ENCODE assay signal across 13 cellular contexts in genomic region chr19:56476093-56476492, GRCh38. TPM values are rescaled to one million over a fixed set of nuclear protein-coding genes. Genes with fewer than 3 reads are reported as not detected.
DNase-seq lines count a peak whose midpoint lies in the region; ATAC-seq and TF ChIP-seq lines count a peak whose summit lies in the region.
"Had no signal": no experiment of that assay in that cellular context is flagged by ENCODE, and none has a peak within 500 bp of the region (broad histone marks: within the 10 kb centered on the region; RNA-seq: fewer than 3 reads in every experiment).

No MANE protein-coding gene starts in this region.

- ATAC-seq in GM19395 (IDR thresholded peaks at IDR 0.05; ENCODE audit: unreplicated experiment) = no peak
- ATAC-seq: GM12878 had no signal

- POLR2A ChIA-PET in AG04449 (lab: Yijun Ruan, JAX) = interaction anchor here (0.8 kb wide), 1 partner anchor 11 kb away, joined by 3 read pairs; no protein-coding TSS in a partner anchor

- H3K9me3 ChIP-seq in HUES48 (ENCODE audit: control insufficient read depth, insufficient read depth, low read length) = peaks cover 50% of the 10 kb centered on the region
- peaks cover 9% of the 10 kb centered on the region for H3K9me3 ChIP-seq in neural cell (ENCODE audit: low read length)

- CTCF ChIA-PET in AG04449 (lab: Yijun Ruan, JAX) = no interaction called here

- peaks cover 55% of the 10 kb centered on the region for H3K79me2 ChIP-seq in neural cell (replicated peaks; ENCODE audit: insufficient read depth, low read length)

- H3K9ac ChIP-seq in HUES48 (ENCODE audit: low read depth, low read length) (no peak overlapping the region), neural cell (ENCODE audit: low read length) (peak overlapping the region; percentile 82)

- H3K27ac ChIP-seq in HUES48 (ENCODE audit: low read depth, low read length) = no peak overlapping the region
- H3K27ac ChIP-seq in caudate nucleus (ENCODE audit: low read depth, low read length) = peak overlapping the region; percentile 52
- H3K27ac ChIP-seq in neural cell (ENCODE audit: low read length) = peak overlapping the region; percentile 87
- H3K27ac ChIP-seq: PC-9 had no signal

- no peak for TF ChIP-seq CTCF in AG04449 (IDR thresholded peaks at IDR 0.05; ENCODE audit: insufficient read depth, low read length, missing control alignments)
- TF ChIP-seq CTCF in neural cell (IDR thresholded peaks at IDR 0.05; ENCODE audit: poor library complexity, severe bottlenecking) = no peak

- no peaks in the 10 kb centered on the region for H3K9me2 ChIP-seq in neural cell (ENCODE audit: insufficient read depth, low read length)

- H3K4me2 ChIP-seq in neural cell (ENCODE audit: low read length) = peak overlapping the region; percentile 55
- H3K4me2 ChIP-seq: PC-9 had no signal

- no peak for DNase-seq in AG04449 (ENCODE audit: low read depth, low spot score)
- DNase-seq in caudate nucleus (lab: John Stamatoyannopoulos, UW) = no peak
- no peak for DNase-seq in activated CD4-positive, CD25-positive, alpha-beta regulatory T cell (lab: John Stamatoyannopoulos, UW)
- DNase-seq in stimulated activated naive CD4-positive, alpha-beta T cell (lab: John Stamatoyannopoulos, UW) = no peak
- no peak for DNase-seq in AG08395 (ENCODE audit: low spot score)
- DNase-seq: activated effector memory CD4-positive, alpha-beta T cell treated with anti-CD3 and anti-CD28 coated beads, Interleukin-2, amount 50 U/mL, for 16 hours; NCI-H226; PC-9 had no signal

- H3K27me3 ChIP-seq in HUES48 (ENCODE audit: control insufficient read depth, insufficient read depth, low read length) (no peaks in the 10 kb centered on the region), neural cell (ENCODE audit: insufficient read depth, low read depth, low read length) (no peaks in the 10 kb centered on the region)
- H3K27me3 ChIP-seq: cardiac muscle cell had no signal

- TF ChIP-seq RAD21 in neural cell (conservative IDR thresholded peaks at IDR 0.05) = no peak

- H3K36me3 ChIP-seq in HUES48 (ENCODE audit: control insufficient read depth, insufficient read depth, low read length) = 0 out of 2 replicates have a peak, but pooled peaks cover 2% of the 10 kb centered on the region
- peaks cover 19% of the 10 kb centered on the region for H3K36me3 ChIP-seq in neural cell (ENCODE audit: insufficient read depth, low read length)
- H3K36me3 ChIP-seq: cardiac muscle cell had no signal

- no peak overlapping the region for H2AFZ ChIP-seq in neural cell (ENCODE audit: low read depth, low read length)
- H2AFZ ChIP-seq: PC-9 had no signal

- no peaks in the 10 kb centered on the region for H4K20me1 ChIP-seq in neural cell (ENCODE audit: insufficient read depth)

- no peak for TF ChIP-seq EP300 in neural cell (conservative IDR thresholded peaks at IDR 0.05; ENCODE audit: poor library complexity, severe bottlenecking)

- peak overlapping the region; percentile 94 for H3K4me3 ChIP-seq in AG04449 (ENCODE audit: low read depth, low read length)
- H3K4me3 ChIP-seq in HUES48 (ENCODE audit: low read depth, low read length) = peak overlapping the region; percentile 73; the same call in 1 of the 2 replicates
- H3K4me3 ChIP-seq in neural cell (ENCODE audit: low read length) = peak overlapping the region; percentile 77
- H3K4me3 ChIP-seq: GM12878, PC-9 had no signal

- no peaks in the 10 kb centered on the region for H3K4me1 ChIP-seq in HUES48 (ENCODE audit: control insufficient read depth, insufficient read depth, low read length)

- no peaks in the 10 kb centered on the region for H3F3A ChIP-seq in neural cell (ENCODE audit: insufficient read depth, low read length, poor library complexity, severe bottlenecking)

TF ChIP-seq in neural cell, 6 proteins besides CTCF, POLR2A, EP300 and RAD21:
- TF ChIP-seq TAF1 (IDR thresholded peaks at IDR 0.05; ENCODE audit: low read depth) (no peak), SMC3 (conservative IDR thresholded peaks at IDR 0.05; ENCODE audit: poor library complexity) (no peak), REST (IDR thresholded peaks at IDR 0.05; ENCODE audit: borderline replicate concordance) (no peak), POLR2AphosphoS5 (IDR thresholded peaks at IDR 0.05) (no peak), EZH2 (IDR thresholded peaks at IDR 0.05; ENCODE audit: borderline replicate concordance, insufficient read depth, low read length, poor library complexity, severe bottlenecking) (no peak), MXI1 (conservative IDR thresholded peaks at IDR 0.05; ENCODE audit: poor library complexity, severe bottlenecking) (no peak)

RNA-seq across cellular contexts. Expression of gene ZNF667, which starts 1.1 kb away (rescaled TPM):
- 17.4 and 19.6 TPM in 2 replicates for polyA plus RNA-seq in neural cell
- polyA minus RNA-seq in neural cell = 35.1 and 40.1 TPM in 2 replicates

RNA-seq across cellular contexts. Expression of gene ZNF471, which starts 31.6 kb away (rescaled TPM):
- polyA plus RNA-seq in neural cell = 30.0 and 31.1 TPM in 2 replicates
- 22.4 and 29.4 TPM in 2 replicates for polyA minus RNA-seq in neural cell
- polyA plus RNA-seq: GM12878 had no signal
